ENCODE assay signal across 1 cellular context in genomic region chr12:55715833-55716581, GRCh38.
TF ChIP-seq lines count a peak whose summit lies in the region.

BLOC1S1 (plus strand) TSS chr12:55716046; CDS start chr12:55716052, 6 bp downstream.

TF ChIP-seq in HepG2, 621 proteins besides CTCF, POLR2A, EP300 and RAD21 (continued from another document and continues in another):
- TF ChIP-seq ZXDC (CRISPR knock-in tag; IDR thresholded peaks at IDR 0.05): no peak
- TF ChIP-seq MAFF (IDR thresholded peaks at IDR 0.05; ENCODE audit: low read depth, low read length): no peak
- TF ChIP-seq ZNF556 (CRISPR knock-in tag; IDR thresholded peaks at IDR 0.05; ENCODE audit: borderline replicate concordance): peak; percentile 78; the same call in 1 of the 2 replicates
- 0 out of 2 replicates have a peak, but pooled peaks have one; percentile 69 for TF ChIP-seq PRDM4 (CRISPR knock-in tag; IDR thresholded peaks at IDR 0.05; ENCODE audit: borderline replicate concordance)
- TF ChIP-seq ZNF737 (CRISPR knock-in tag; IDR thresholded peaks at IDR 0.05; ENCODE audit: borderline replicate concordance): 0 out of 2 replicates have a peak, but pooled peaks have one; percentile 43
- TF ChIP-seq CSRNP1 (CRISPR knock-in tag; IDR thresholded peaks at IDR 0.05): peak; percentile 72; the same call in 1 of the 2 replicates
- TF ChIP-seq ZNF772 (CRISPR knock-in tag; IDR thresholded peaks at IDR 0.05): peak; percentile 62; the same call in 1 of the 2 replicates
- TF ChIP-seq MATR3 (CRISPR knock-in tag; IDR thresholded peaks at IDR 0.05): no peak
- no peak for TF ChIP-seq ZFAT (CRISPR knock-in tag; conservative IDR thresholded peaks at IDR 0.05)
- no peak; the same call in 1 of the 2 replicates for TF ChIP-seq HCFC1 (IDR thresholded peaks at IDR 0.05; ENCODE audit: low read depth, low read length)
- TF ChIP-seq RBFOX2 (IDR thresholded peaks at IDR 0.05; ENCODE audit: low read depth, low read length): peak; percentile 71
- TF ChIP-seq HDAC1 (CRISPR knock-in tag; IDR thresholded peaks at IDR 0.05): peak; percentile 98
- TF ChIP-seq CSRNP2 (CRISPR knock-in tag; conservative IDR thresholded peaks at IDR 0.05; ENCODE audit: low read depth): no peak
- no peak for TF ChIP-seq AKNA (CRISPR knock-in tag; IDR thresholded peaks at IDR 0.05; ENCODE audit: borderline replicate concordance)
- no peak for TF ChIP-seq CENPT (CRISPR knock-in tag; IDR thresholded peaks at IDR 0.05; ENCODE audit: low read depth)
- no peak for TF ChIP-seq ATAD3A (CRISPR knock-in tag; IDR thresholded peaks at IDR 0.05)
- no peak for TF ChIP-seq EZH2 (conservative IDR thresholded peaks at IDR 0.05; ENCODE audit: low read depth, low read length)
- TF ChIP-seq SP1 (IDR thresholded peaks at IDR 0.05): no peak
- peak; percentile 95 for TF ChIP-seq SP1 (CRISPR knock-in tag; IDR thresholded peaks at IDR 0.05)
- TF ChIP-seq SMAD1 (CRISPR knock-in tag; IDR thresholded peaks at IDR 0.05; ENCODE audit: borderline replicate concordance, low read depth): peak; percentile 31; the same call in 1 of the 2 replicates
- no peak for TF ChIP-seq TRIM22 (IDR thresholded peaks at IDR 0.05)
- TF ChIP-seq PAWR (CRISPR knock-in tag; IDR thresholded peaks at IDR 0.05; ENCODE audit: borderline replicate concordance): no peak
- TF ChIP-seq SNRNP70 (IDR thresholded peaks at IDR 0.05; ENCODE audit: low read depth, low read length): no peak
- TF ChIP-seq MNT (IDR thresholded peaks at IDR 0.05): peak; percentile 56
- TF ChIP-seq JARID2 (CRISPR knock-in tag; IDR thresholded peaks at IDR 0.05; ENCODE audit: insufficient replicate concordance): no peak
- peak; percentile 77; the same call in 1 of the 2 replicates for TF ChIP-seq KLF11 (CRISPR knock-in tag; IDR thresholded peaks at IDR 0.05)
- TF ChIP-seq YY1 (IDR thresholded peaks at IDR 0.05; ENCODE audit: insufficient read depth, insufficient replicate concordance, low read depth, low read length): peak; percentile 45
- no peak for TF ChIP-seq ZNF382 (CRISPR knock-in tag; IDR thresholded peaks at IDR 0.05; ENCODE audit: borderline replicate concordance)
- 0 out of 2 replicates have a peak, but pooled peaks have one; percentile 30 for TF ChIP-seq ZNF782 (CRISPR knock-in tag; IDR thresholded peaks at IDR 0.05; ENCODE audit: borderline replicate concordance)
- TF ChIP-seq MAX (IDR thresholded peaks at IDR 0.05): peak; percentile 87
- no peak for TF ChIP-seq ZFP37 (CRISPR knock-in tag; IDR thresholded peaks at IDR 0.05; ENCODE audit: borderline replicate concordance)
- TF ChIP-seq BCL6 (CRISPR knock-in tag; IDR thresholded peaks at IDR 0.05): peak; percentile 62
- no peak for TF ChIP-seq GRHL1 (CRISPR knock-in tag; conservative IDR thresholded peaks at IDR 0.05)
- no peak for TF ChIP-seq ZFP62 (CRISPR knock-in tag; IDR thresholded peaks at IDR 0.05)
- no peak for TF ChIP-seq ZNF530 (CRISPR knock-in tag; IDR thresholded peaks at IDR 0.05; ENCODE audit: low read depth)
- no peak for TF ChIP-seq NCOA5 (CRISPR knock-in tag; IDR thresholded peaks at IDR 0.05)
- no peak; the same call in none of the 2 replicates for TF ChIP-seq E2F1 (CRISPR knock-in tag; IDR thresholded peaks at IDR 0.05)
- TF ChIP-seq MTA3 (CRISPR knock-in tag; IDR thresholded peaks at IDR 0.05): no peak
